ENCODE assay signal across 1 cellular context in genomic region chr19:30630289-30631034, GRCh38.
TF ChIP-seq lines count a peak whose summit lies in the region.

No MANE protein-coding gene starts in this region.

TF ChIP-seq in SK-N-SH treated with all-trans-retinoic acid at 6 μM for 48 hours, 23 proteins besides CTCF, POLR2A, EP300 and RAD21 (continued from another document):
- no peak for TF ChIP-seq BACH2 (CRISPR knock-in tag; IDR thresholded peaks at IDR 0.05; ENCODE audit: borderline replicate concordance)
